1 cellular context compared by ENCODE assay signal in the genomic region with DNA sequence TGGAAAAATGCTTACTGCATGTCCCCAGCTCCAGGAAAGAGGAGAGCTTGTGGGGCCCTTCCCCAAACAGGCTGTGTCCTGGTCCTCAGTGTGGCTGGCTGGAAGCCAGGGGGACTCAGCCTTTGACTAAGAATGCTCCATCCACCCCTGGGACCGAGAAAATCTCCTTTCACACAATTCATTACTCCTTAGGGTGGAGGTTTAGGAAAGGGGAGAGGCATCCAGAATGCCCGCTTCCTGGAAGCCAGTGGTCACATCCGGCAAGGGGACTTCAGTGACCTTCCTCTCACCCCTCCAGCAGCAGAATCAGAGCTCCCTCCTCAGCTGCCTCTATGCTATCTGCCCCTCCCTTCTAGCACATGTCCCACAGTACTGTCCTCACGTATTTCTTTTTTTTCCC.
A peak's percentile ranks its signal among the peaks of the same experiment; 100 is the strongest.
TF ChIP-seq lines count a peak whose summit lies in the region.

No MANE protein-coding gene starts in this region.

TF ChIP-seq in HEK293, 187 proteins besides CTCF, POLR2A, EP300 and RAD21 (continued from another document):
- TF ChIP-seq, protein P1, sequence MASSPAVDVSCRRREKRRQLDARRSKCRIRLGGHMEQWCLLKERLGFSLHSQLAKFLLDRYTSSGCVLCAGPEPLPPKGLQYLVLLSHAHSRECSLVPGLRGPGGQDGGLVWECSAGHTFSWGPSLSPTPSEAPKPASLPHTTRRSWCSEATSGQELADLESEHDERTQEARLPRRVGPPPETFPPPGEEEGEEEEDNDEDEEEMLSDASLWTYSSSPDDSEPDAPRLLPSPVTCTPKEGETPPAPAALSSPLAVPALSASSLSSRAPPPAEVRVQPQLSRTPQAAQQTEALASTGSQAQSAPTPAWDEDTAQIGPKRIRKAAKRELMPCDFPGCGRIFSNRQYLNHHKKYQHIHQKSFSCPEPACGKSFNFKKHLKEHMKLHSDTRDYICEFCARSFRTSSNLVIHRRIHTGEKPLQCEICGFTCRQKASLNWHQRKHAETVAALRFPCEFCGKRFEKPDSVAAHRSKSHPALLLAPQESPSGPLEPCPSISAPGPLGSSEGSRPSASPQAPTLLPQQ (tag by site-specific recombination; IDR thresholded peaks at IDR 0.05) = 0 out of 2 replicates have a peak, but pooled peaks have one; percentile 32
- TF ChIP-seq ZNF23 (tag by site-specific recombination; IDR thresholded peaks at IDR 0.05; ENCODE audit: borderline replicate concordance) (no peak), HOXC10 (CRISPR knock-in tag; IDR thresholded peaks at IDR 0.05) (no peak)
